ENCODE assay signal across 30 cellular contexts in genomic region chr1:224481601-224482000, GRCh38.
"Had no signal": no experiment of that assay in that cellular context is flagged by ENCODE, and none has a peak within 500 bp of the region (broad histone marks: within the 10 kb centered on the region; RNA-seq: fewer than 3 reads in every experiment).

No MANE protein-coding gene starts in this region.

- H3K27me3 ChIP-seq: left lung, neural progenitor cell, neutrophil, ovary, stomach, suprapubic skin, tibial artery, uterus had no signal

- H3K9me3 Mint-ChIP-seq: natural killer cell had no signal

- H3K27ac Mint-ChIP-seq: mesothelial cell of epicardium, naive B cell, natural killer cell, nephron progenitor cell, neural progenitor cell had no signal

- H3K4me1 ChIP-seq: left lung, lower lobe of right lung, prostate gland, stomach, tibial artery, uterus had no signal

- H3K27me3 Mint-ChIP-seq: naive B cell had no signal

- H3K9me3 ChIP-seq: left lung, lower lobe of right lung, neutrophil, ovary, prostate gland, stomach, suprapubic skin, uterus had no signal

- DNase-seq: hippocampal formation; kidney; left colon; left lung; lower lobe of right lung; mesendoderm; naive B cell; natural killer cell; nephron progenitor cell; occipital lobe; ovary; retina; right cardiac atrium; stimulated activated CD4-positive, alpha-beta T cell treated with anti-CD3 and anti-CD28 coated beads, Interleukin-12 subunit alpha, Interleukin-12 subunit beta, amount 100 ng/mL, for 4 hours; stimulated activated CD4-positive, alpha-beta T cell treated with anti-CD3 and anti-CD28 coated beads, Interleukin-15, amount 100 ng/mL, for 24 hours; stimulated activated CD4-positive, alpha-beta T cell treated with anti-CD3 and anti-CD28 coated beads, Interleukin-2, amount 100 ng/mL, for 24 hours; stimulated activated CD4-positive, alpha-beta T cell treated with anti-CD3 and anti-CD28 coated beads, Interleukin-4, amount 100 ng/mL, for 1 hour; stimulated activated naive CD4-positive, alpha-beta T cell; stomach; tibial artery; trophoblast cell; uterus had no signal

- H3K36me3 ChIP-seq: left lung, lower lobe of right lung, neural progenitor cell, neutrophil, ovary, prostate gland, stomach, suprapubic skin, thoracic aorta, tibial artery, uterus had no signal

- H3K4me3 ChIP-seq: left lung, lower lobe of right lung, neural progenitor cell, ovary, prostate gland, skin epidermis, stomach, suprapubic skin, thoracic aorta, tibial artery, uterus had no signal

- H3K4me1 Mint-ChIP-seq: naive B cell, natural killer cell had no signal

- H3K4me3 Mint-ChIP-seq: mesothelial cell of epicardium, naive B cell, natural killer cell, nephron progenitor cell, neural progenitor cell had no signal

- ATAC-seq: left lung, natural killer cell, right cardiac atrium, sciatic nerve had no signal

- H3K27ac ChIP-seq: left lung, lower lobe of right lung, neural progenitor cell, neutrophil, ovary, prostate gland, skin epidermis, stomach, suprapubic skin, thoracic aorta, tibial artery, uterus had no signal
